In genomic region chr6:69233195-69233524, GRCh38 we compare ENCODE assay signal across 11 cellular contexts.
A peak's percentile ranks its signal among the peaks of the same experiment; 100 is the strongest.
DNase-seq lines count a peak whose midpoint lies in the region; ATAC-seq and TF ChIP-seq lines count a peak whose summit lies in the region.
"Had no signal": no experiment of that assay in that cellular context is flagged by ENCODE, and none has a peak within 500 bp of the region (broad histone marks: within the 10 kb centered on the region; RNA-seq: fewer than 3 reads in every experiment).

No MANE protein-coding gene starts in this region.

- H3K36me3 Mint-ChIP-seq in GM23338 (ENCODE audit: low read depth) = no peaks in the 10 kb centered on the region

- H3K4me2 ChIP-seq in GM23338 = peak overlapping the region; percentile 74

- TF ChIP-seq CTCF in GM23338 (conservative IDR thresholded peaks at IDR 0.05; ENCODE audit: low read depth in 2 of 2) = no peak

- H3K9me3 ChIP-seq in iPS-20b (ENCODE audit: insufficient read depth, low read depth, low read length) (no peaks in the 10 kb centered on the region), HAP-1 (no peaks in the 10 kb centered on the region)

- H3K4me1 ChIP-seq in GM23338 (ENCODE audit: insufficient read depth) = peaks cover 24% of the 10 kb centered on the region
- 0 out of 2 replicates have a peak, but pooled peaks cover 4% of the 10 kb centered on the region for H3K4me1 ChIP-seq in iPS-20b (ENCODE audit: insufficient read depth, low read length)
- H3K4me1 ChIP-seq in HAP-1 = no peaks in the 10 kb centered on the region

- H3K4me3 ChIP-seq in GM23338 = peak overlapping the region; percentile 45
- H3K4me3 ChIP-seq in iPS-20b (ENCODE audit: low read length) = peak overlapping the region; percentile 66
- H3K4me3 ChIP-seq in HAP-1 = no peak overlapping the region

- H3K9me2 ChIP-seq in GM23338 (ENCODE audit: insufficient read depth) = no peaks in the 10 kb centered on the region

- peaks cover 24% of the 10 kb centered on the region for H3K4me1 Mint-ChIP-seq in GM23338
- H3K4me1 Mint-ChIP-seq: B cell had no signal

- H3K27ac ChIP-seq in GM23338 (ENCODE audit: low read depth) (no peak overlapping the region), iPS-20b (ENCODE audit: low read length) (no peak overlapping the region)

- H3K4me3 Mint-ChIP-seq in GM23338 = peak overlapping the region; percentile 64
- H3K4me3 Mint-ChIP-seq: B cell had no signal

- H3K27me3 ChIP-seq in GM23338 (ENCODE audit: insufficient read depth) = no peaks in the 10 kb centered on the region
- H3K27me3 ChIP-seq in iPS-20b (ENCODE audit: insufficient read depth, low read length) = peaks cover 17% of the 10 kb centered on the region
- no peaks in the 10 kb centered on the region; the same call in none of the 2 replicates for H3K27me3 ChIP-seq in HAP-1 (ENCODE audit: low read depth)

- DNase-seq in DMS53 (lab: John Stamatoyannopoulos, UW) = peak; percentile 74
- peak; percentile 53 for DNase-seq in GM23338 (ENCODE audit: low spot score)
- DNase-seq in NCI-H748 (lab: John Stamatoyannopoulos, UW; ENCODE audit: unreplicated experiment) = peak; percentile 81
- DNase-seq in HAP-1 (ENCODE audit: low spot score in 2 of 2) = no peak
- DNase-seq in GM19238 (ENCODE audit: insufficient read length, low spot score) = no peak
- DNase-seq in NCI-H2196 treated with DMSO at 0.1 percent for 48 hours (lab: John Stamatoyannopoulos, UW; ENCODE audit: unreplicated experiment) = no peak
- no peak for DNase-seq in SW480 (ENCODE audit: low spot score)
- DNase-seq: NCI-H2171 had no signal

- no peak overlapping the region for H3K9ac ChIP-seq in iPS-20b (ENCODE audit: low read depth, low read length)

- in situ Hi-C loops in HAP-1 (cut with MboI; ENCODE audit: low sequenced_read_pairs) = no loop called here

- H3K9me3 Mint-ChIP-seq in GM23338 = no peaks in the 10 kb centered on the region

- H2AFZ ChIP-seq in GM23338 = no peak overlapping the region; the same call in 1 of the 2 replicates

- no peak overlapping the region for H3K27ac Mint-ChIP-seq in GM23338
- H3K27ac Mint-ChIP-seq: activated naive CD4-positive, alpha-beta T cell treated with anti-CD3 and anti-CD28 coated beads, Interleukin-2, amount 50 U/mL, for 72 hours; B cell had no signal

- peak; percentile 83 for ATAC-seq in GM23338

- no peaks in the 10 kb centered on the region for H3F3A ChIP-seq in GM23338 (replicated peaks; ENCODE audit: low read depth)

- H3K79me2 ChIP-seq in GM23338 (replicated peaks; ENCODE audit: insufficient read depth) = no peaks in the 10 kb centered on the region

- no peaks in the 10 kb centered on the region for H4K20me1 ChIP-seq in GM23338 (replicated peaks; ENCODE audit: insufficient read depth)

- H3K36me3 ChIP-seq in GM23338 (ENCODE audit: insufficient read depth) (no peaks in the 10 kb centered on the region), iPS-20b (ENCODE audit: insufficient read depth, low read depth, low read length) (no peaks in the 10 kb centered on the region), HAP-1 (replicated peaks) (no peaks in the 10 kb centered on the region)

- peaks cover 5% of the 10 kb centered on the region for H3K27me3 Mint-ChIP-seq in GM23338 (ENCODE audit: insufficient read depth, low read depth, poor library complexity)
- H3K27me3 Mint-ChIP-seq: B cell had no signal

TF ChIP-seq in GM23338, 12 proteins besides CTCF, POLR2A, EP300 and RAD21 (continues in another document):
- TF ChIP-seq STAT1 (IDR thresholded peaks at IDR 0.05; ENCODE audit: unreplicated experiment) (no peak), JUNB (IDR thresholded peaks at IDR 0.05; ENCODE audit: unreplicated experiment) (no peak), EZH2phosphoT487 (IDR thresholded peaks at IDR 0.05; ENCODE audit: unreplicated experiment) (no peak), NANOG (IDR thresholded peaks at IDR 0.05; ENCODE audit: borderline replicate concordance) (no peak), ZNF114 (CRISPR knock-in tag; IDR thresholded peaks at IDR 0.05) (no peak), ZNF462 (CRISPR knock-in tag; IDR thresholded peaks at IDR 0.05) (no peak), ETS1 (IDR thresholded peaks at IDR 0.05) (no peak), CREB1 (CRISPR knock-in tag; IDR thresholded peaks at IDR 0.05; ENCODE audit: low read depth) (no peak)

Comparison
In these comparisons a context has a peak if more than half of its experiments do, and no peak if none do; other contexts are left out.
1. DNase-seq: peak in DMS53 (single experiment), GM23338 (single experiment) and NCI-H748 (single experiment); none in HAP-1 (0 of 2), GM19238 (single experiment), NCI-H2196 treated with DMSO at 0.1 percent for 48 hours (single experiment) and SW480 (single experiment).